Comparison of ENCODE assay signal across 34 cellular contexts in the genomic region with DNA sequence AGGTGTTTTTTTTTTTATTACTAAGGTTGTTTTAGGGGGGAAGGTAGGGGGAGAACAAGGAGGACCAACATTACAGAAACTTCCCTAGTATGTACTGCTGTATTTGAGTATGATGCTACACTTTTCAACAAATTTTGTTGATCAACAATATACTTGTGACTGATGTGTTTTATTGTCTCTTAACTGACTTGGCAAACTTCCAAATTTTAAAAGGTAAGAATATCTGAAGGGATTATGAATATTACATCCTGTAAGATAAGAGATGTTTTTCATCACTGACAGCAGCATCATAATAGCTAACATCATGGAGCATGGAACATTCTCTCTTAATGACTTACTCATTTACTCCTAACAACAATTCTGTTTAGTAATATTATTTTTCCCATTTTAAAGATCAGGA.
"Had no signal": no experiment of that assay in that cellular context is flagged by ENCODE, and none has a peak within 500 bp of the region (broad histone marks: within the 10 kb centered on the region; RNA-seq: fewer than 3 reads in every experiment).

No MANE protein-coding gene starts in this region.

- ATAC-seq: activated CD4-positive, alpha-beta T cell treated with anti-CD3 and anti-CD28 coated beads for 36 hours; activated CD8-positive, alpha-beta memory T cell treated with anti-CD3 and anti-CD28 coated beads, Interleukin-2, amount 10 ng/mL, durations not matched to agents 7 days and 5 days; activated CD8-positive, alpha-beta T cell treated with anti-CD3 and anti-CD28 coated beads, Interleukin-2, amount 10 ng/mL, durations not matched to agents 7 days and 5 days; body of pancreas; effector memory CD8-positive, alpha-beta T cell; gastroesophageal sphincter; heart right ventricle; T-cell had no signal

- H3K27ac ChIP-seq: body of pancreas, epithelial cell of prostate, esophagus squamous epithelium, gastroesophageal sphincter, heart right ventricle had no signal

- H3K27ac Mint-ChIP-seq: activated CD4-positive, alpha-beta memory T cell treated with anti-CD3 and anti-CD28 coated beads for 36 hours; activated CD4-positive, alpha-beta T cell treated with anti-CD3 and anti-CD28 coated beads for 36 hours; activated CD4-positive, alpha-beta T cell treated with anti-CD3 and anti-CD28 coated beads, Interleukin-2, amount 10 ng/mL, durations not matched to agents 24 days and 14 days; activated CD8-positive, alpha-beta memory T cell treated with anti-CD3 and anti-CD28 coated beads, Interleukin-2, amount 10 ng/mL, durations not matched to agents 7 days and 5 days; activated CD8-positive, alpha-beta T cell treated with anti-CD3 and anti-CD28 coated beads, Interleukin-2, amount 10 ng/mL, durations not matched to agents 7 days and 5 days; activated naive CD4-positive, alpha-beta T cell treated with anti-CD3 and anti-CD28 coated beads for 36 hours; activated naive CD4-positive, alpha-beta T cell treated with anti-CD3 and anti-CD28 coated beads, Interleukin-2, amount 50 U/mL, for 24 hours; activated naive CD8-positive, alpha-beta T cell treated with anti-CD3 and anti-CD28 coated beads, Interleukin-2, amount 10 ng/mL, durations not matched to agents 7 days and 5 days; activated T-helper 1 cell treated with anti-CD3 and anti-CD28 coated beads, Interleukin-12 subunit alpha, Interleukin-12 subunit beta, Interleukin-2, Interleukin-4 antibody, amounts not matched to agents 30 ng/mL and 10 ng/mL and 1 ng/mL, durations not matched to agents 14 hours and 24 hours and 36 hours; activated T-helper 2 cell treated with anti-CD3 and anti-CD28 coated beads, Interferon-gamma antibody, Interleukin-2, Interleukin-4, amounts not matched to agents 10 μg/mL and 5 μg/mL and 100 μg/mL, durations not matched to agents 14 hours and 24 hours and 36 hours; effector memory CD8-positive, alpha-beta T cell; T-helper 1 cell treated with Interleukin-12 subunit alpha and Interleukin-12 subunit beta and Interleukin-4 antibody, amounts not matched to agents 30 μg/mL and 1 μg/mL, for 36 hours; T-helper 2 cell treated with Interferon-gamma antibody and Interleukin-4, amounts not matched to agents 5 μg/mL and 100 μg/mL, for 36 hours had no signal

- H3K9me3 ChIP-seq: body of pancreas, esophagus squamous epithelium, gastroesophageal sphincter had no signal

- H3K27me3 ChIP-seq: body of pancreas, esophagus squamous epithelium, gastroesophageal sphincter, heart right ventricle had no signal

- H3K4me1 Mint-ChIP-seq: activated CD4-positive, alpha-beta T cell treated with anti-CD3 and anti-CD28 coated beads for 36 hours; activated CD4-positive, alpha-beta T cell treated with anti-CD3 and anti-CD28 coated beads, Interleukin-2, amount 10 ng/mL, durations not matched to agents 24 days and 14 days; activated CD8-positive, alpha-beta memory T cell treated with anti-CD3 and anti-CD28 coated beads, Interleukin-2, amount 10 ng/mL, durations not matched to agents 7 days and 5 days; activated naive CD8-positive, alpha-beta T cell treated with anti-CD3 and anti-CD28 coated beads, Interleukin-2, amount 10 ng/mL, durations not matched to agents 7 days and 5 days had no signal

- H3K27me3 Mint-ChIP-seq: activated CD4-positive, alpha-beta memory T cell treated with anti-CD3 and anti-CD28 coated beads for 36 hours; activated CD4-positive, alpha-beta T cell treated with anti-CD3 and anti-CD28 coated beads for 36 hours; activated CD4-positive, alpha-beta T cell treated with anti-CD3 and anti-CD28 coated beads, Interleukin-2, amount 10 ng/mL, durations not matched to agents 24 days and 14 days; activated CD8-positive, alpha-beta memory T cell treated with anti-CD3 and anti-CD28 coated beads, Interleukin-2, amount 10 ng/mL, durations not matched to agents 7 days and 5 days; activated naive CD4-positive, alpha-beta T cell treated with anti-CD3 and anti-CD28 coated beads, Interleukin-2, amount 50 U/mL, for 24 hours; activated naive CD8-positive, alpha-beta T cell treated with anti-CD3 and anti-CD28 coated beads, Interleukin-2, amount 10 ng/mL, durations not matched to agents 7 days and 5 days; effector memory CD8-positive, alpha-beta T cell; T-cell had no signal

- H3K4me1 ChIP-seq: esophagus squamous epithelium, gastroesophageal sphincter, heart right ventricle had no signal

- H3K4me3 ChIP-seq: body of pancreas, esophagus squamous epithelium, gastroesophageal sphincter, heart right ventricle had no signal

- FAIRE-seq: colon had no signal

- H3K4me3 Mint-ChIP-seq: activated CD4-positive, alpha-beta memory T cell treated with anti-CD3 and anti-CD28 coated beads for 36 hours; activated CD4-positive, alpha-beta T cell treated with anti-CD3 and anti-CD28 coated beads for 36 hours; activated CD4-positive, alpha-beta T cell treated with anti-CD3 and anti-CD28 coated beads, Interleukin-2, amount 10 ng/mL, durations not matched to agents 24 days and 14 days; activated CD8-positive, alpha-beta memory T cell treated with anti-CD3 and anti-CD28 coated beads, Interleukin-2, amount 10 ng/mL, durations not matched to agents 7 days and 5 days; activated CD8-positive, alpha-beta T cell treated with anti-CD3 and anti-CD28 coated beads, Interleukin-2, amount 10 ng/mL, durations not matched to agents 7 days and 5 days; activated naive CD4-positive, alpha-beta T cell treated with anti-CD3 and anti-CD28 coated beads for 36 hours; activated naive CD4-positive, alpha-beta T cell treated with anti-CD3 and anti-CD28 coated beads, Interleukin-2, amount 50 U/mL, for 24 hours; activated naive CD8-positive, alpha-beta T cell treated with anti-CD3 and anti-CD28 coated beads, Interleukin-2, amount 10 ng/mL, durations not matched to agents 7 days and 5 days; activated T-helper 1 cell treated with anti-CD3 and anti-CD28 coated beads, Interleukin-12 subunit alpha, Interleukin-12 subunit beta, Interleukin-2, Interleukin-4 antibody, amounts not matched to agents 30 ng/mL and 10 ng/mL and 1 ng/mL, durations not matched to agents 14 hours and 24 hours and 36 hours; effector memory CD8-positive, alpha-beta T cell; T-cell; T-helper 1 cell treated with Interleukin-12 subunit alpha and Interleukin-12 subunit beta and Interleukin-4 antibody, amounts not matched to agents 30 μg/mL and 1 μg/mL, for 36 hours; T-helper 2 cell treated with Interferon-gamma antibody and Interleukin-4, amounts not matched to agents 5 μg/mL and 100 μg/mL, for 36 hours had no signal

- DNase-seq: activated CD4-positive, alpha-beta memory T cell treated with anti-CD3 and anti-CD28 coated beads for 36 hours; activated CD4-positive, alpha-beta T cell treated with anti-CD3 and anti-CD28 coated beads for 36 hours; activated CD4-positive, alpha-beta T cell treated with anti-CD3 and anti-CD28 coated beads, Interleukin-2, amount 10 ng/mL, durations not matched to agents 24 days and 14 days; activated CD4-positive, CD25-positive, alpha-beta regulatory T cell; activated CD4-positive, CD25-positive, alpha-beta regulatory T cell treated with anti-CD3 and anti-CD28 coated beads, Interleukin-2, amount 50 U/mL, for 72 hours; activated CD8-positive, alpha-beta memory T cell treated with anti-CD3 and anti-CD28 coated beads, Interleukin-2, amount 10 ng/mL, durations not matched to agents 7 days and 5 days; activated CD8-positive, alpha-beta memory T cell treated with anti-CD3 and anti-CD28 coated beads, Interleukin-2, amount 50 U/mL, for 4 hours; activated CD8-positive, alpha-beta T cell treated with anti-CD3 and anti-CD28 coated beads, Interleukin-2, amount 10 ng/mL, durations not matched to agents 7 days and 5 days; activated effector memory CD4-positive, alpha-beta T cell treated with anti-CD3 and anti-CD28 coated beads, Interleukin-2, amount 50 U/mL, for 16 hours; activated naive CD4-positive, alpha-beta T cell treated with anti-CD3 and anti-CD28 coated beads for 36 hours; activated naive CD8-positive, alpha-beta T cell treated with anti-CD3 and anti-CD28 coated beads, Interleukin-2, amount 10 ng/mL, durations not matched to agents 7 days and 5 days; activated T-cell treated with anti-CD3 and anti-CD28 coated beads, Interleukin-2, amount 50 U/mL, for 1 hour; activated T-cell treated with anti-CD3 and anti-CD28 coated beads, Interleukin-2, amount 50 U/mL, for 48 hours; amygdala; aorta; body of pancreas; caudate nucleus; cortex of kidney; dermis blood vessel endothelial cell; effector CD4-positive, alpha-beta T cell; effector memory CD8-positive, alpha-beta T cell; esophagus squamous epithelium; foreskin melanocyte; heart right ventricle; T-cell; T1000 had no signal

- H3K9me3 Mint-ChIP-seq: activated CD4-positive, alpha-beta T cell treated with anti-CD3 and anti-CD28 coated beads, Interleukin-2, amount 10 ng/mL, durations not matched to agents 24 days and 14 days; activated naive CD4-positive, alpha-beta T cell treated with anti-CD3 and anti-CD28 coated beads, Interleukin-2, amount 50 U/mL, for 24 hours; activated T-helper 1 cell treated with anti-CD3 and anti-CD28 coated beads, Interleukin-12 subunit alpha, Interleukin-12 subunit beta, Interleukin-2, Interleukin-4 antibody, amounts not matched to agents 30 ng/mL and 10 ng/mL and 1 ng/mL, durations not matched to agents 14 hours and 24 hours and 36 hours; activated T-helper 2 cell treated with anti-CD3 and anti-CD28 coated beads, Interferon-gamma antibody, Interleukin-2, Interleukin-4, amounts not matched to agents 10 μg/mL and 5 μg/mL and 100 μg/mL, durations not matched to agents 14 hours and 24 hours and 36 hours; effector memory CD8-positive, alpha-beta T cell; T-helper 1 cell treated with Interleukin-12 subunit alpha and Interleukin-12 subunit beta and Interleukin-4 antibody, amounts not matched to agents 30 μg/mL and 1 μg/mL, for 36 hours; T-helper 2 cell treated with Interferon-gamma antibody and Interleukin-4, amounts not matched to agents 5 μg/mL and 100 μg/mL, for 36 hours had no signal
